ENCODE assay signal across 1 cellular context in the genomic region with DNA sequence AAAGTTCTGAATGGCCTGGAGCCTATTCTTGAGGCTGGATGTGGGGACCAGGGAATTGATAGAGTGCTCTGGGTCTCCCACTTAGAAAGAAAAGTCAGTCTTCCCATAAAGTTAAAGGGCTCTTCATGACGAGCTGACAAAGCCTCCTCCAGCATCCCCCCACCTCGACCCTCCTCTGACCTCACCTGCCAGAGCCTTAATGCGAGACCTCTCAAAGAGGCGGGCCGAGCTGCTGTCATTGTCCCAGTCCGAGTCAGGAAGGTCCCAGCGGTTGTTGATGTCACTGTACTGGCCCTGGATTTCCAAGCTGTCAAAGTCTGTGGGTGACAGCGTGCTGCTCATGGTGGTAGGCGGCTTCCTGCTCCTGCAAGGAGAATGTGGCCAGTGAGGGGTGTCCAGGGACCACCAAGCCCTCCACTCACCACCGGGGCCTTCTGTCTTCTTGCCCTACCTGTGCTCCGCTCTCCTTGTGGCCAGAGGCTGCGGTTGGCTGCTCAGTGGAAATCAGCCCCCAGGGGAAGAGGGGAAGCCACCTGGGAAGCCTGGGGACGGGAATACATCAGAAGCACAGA.
TF ChIP-seq lines count a peak whose summit lies in the region.

No MANE protein-coding gene starts in this region.

TF ChIP-seq in H1, 55 proteins besides CTCF, POLR2A, EP300 and RAD21:
- TF ChIP-seq FOSL1 (IDR thresholded peaks at IDR 0.05; ENCODE audit: insufficient read depth, low read depth, low read length), result no peak
- TF ChIP-seq EGR1 (IDR thresholded peaks at IDR 0.05; ENCODE audit: borderline replicate concordance, low read depth, low read length), result no peak
- TF ChIP-seq SP4 (IDR thresholded peaks at IDR 0.05; ENCODE audit: low read length), result no peak
TF ChIP-seq in H1: peak in this region for 0.
